In genomic region chr1:92749024-92749634, GRCh38 we compare ENCODE assay signal across 8 cellular contexts. TPM values are rescaled to one million over a fixed set of nuclear protein-coding genes. Genes with fewer than 3 reads are reported as not detected.
DNase-seq lines count a peak whose midpoint lies in the region; ATAC-seq, FAIRE-seq and TF ChIP-seq lines count a peak whose summit lies in the region.

No MANE protein-coding gene starts in this region.

- intact Hi-C loops in mammary epithelial cell (cut with micrococcal nuclease) = loop anchor here (1.0 kb wide), 2 partner anchors 35 to 69 kb away; no protein-coding TSS in a partner anchor

- H3K9ac ChIP-seq in mammary epithelial cell (ENCODE audit: insufficient read depth, low read length) = no peak overlapping the region

- peak; percentile 69 for TF ChIP-seq CTCF in LNCaP clone FGC (IDR thresholded peaks at IDR 0.05; ENCODE audit: control insufficient read depth, extremely low read depth, insufficient read depth)
- TF ChIP-seq CTCF in RWPE1 (conservative IDR thresholded peaks at IDR 0.05; ENCODE audit: low read depth) = peak; percentile 56
- TF ChIP-seq CTCF in mammary epithelial cell (conservative IDR thresholded peaks at IDR 0.05 in 1 of 2, IDR thresholded peaks at IDR 0.05 in 1 of 2; ENCODE audit: extremely low read depth in 1 of 2, insufficient read depth in 1 of 2, low read depth in 1 of 2, low read length in 2 of 2) = peak; percentile 80 to 91

- DNase-seq in COLO668 (lab: John Stamatoyannopoulos, UW; ENCODE audit: unreplicated experiment) = peak; percentile 37
- DNase-seq in GM19239 (ENCODE audit: insufficient read length, low spot score) = peak; percentile 39
- peak; percentile 58 for DNase-seq in LNCaP clone FGC (ENCODE audit: low read depth)
- DNase-seq in RWPE1 (ENCODE audit: low spot score) = peak; percentile 38
- DNase-seq in mammary epithelial cell = peak; percentile 54
- peak; percentile 46 for DNase-seq in kidney glomerular epithelial cell (lab: John Stamatoyannopoulos, UW)
- DNase-seq in stimulated activated naive CD8-positive, alpha-beta T cell treated with anti-CD3 and anti-CD28 coated beads, Interleukin-15, amount 100 ng/mL, for 72 hours = peak; percentile 17 to 38
- no peak for DNase-seq in KG1 (lab: John Stamatoyannopoulos, UW)

- H3K9me3 ChIP-seq in mammary epithelial cell (replicated peaks; ENCODE audit: insufficient read depth, low read length) = no peaks in the 10 kb centered on the region

- dilution Hi-C loops in mammary epithelial cell (cut with HindIII; ENCODE audit: low sequenced_read_pairs) = loop anchor here (5.0 kb wide), 1 partner anchor 68 kb away; no protein-coding TSS in a partner anchor

- no peaks in the 10 kb centered on the region for H3K9me3 Mint-ChIP-seq in stimulated activated naive CD8-positive, alpha-beta T cell treated with anti-CD3 and anti-CD28 coated beads, Interleukin-15, amount 100 ng/mL, for 72 hours

- in situ Hi-C loops in mammary epithelial cell (cut with MboI; ENCODE audit: low sequenced_read_pairs in 2 of 2) = no loop called here

- no peak overlapping the region for H3K27ac Mint-ChIP-seq in stimulated activated naive CD8-positive, alpha-beta T cell treated with anti-CD3 and anti-CD28 coated beads, Interleukin-15, amount 100 ng/mL, for 72 hours

- no peaks in the 10 kb centered on the region for H3K36me3 ChIP-seq in mammary epithelial cell (ENCODE audit: insufficient read depth, low read length)

- WGBS in mammary epithelial cell (ENCODE audit: low coverage, missing lambda C conversion rate) = no CpG with 5 or more reads among the region's 1 CpG

- H3K4me3 ChIP-seq in LNCaP clone FGC (ENCODE audit: low read depth, low read length) (no peak overlapping the region), mammary epithelial cell (replicated peaks in 1 of 3; ENCODE audit: insufficient read depth in 1 of 3, low read depth in 2 of 3, low read length in 3 of 3) (no peak overlapping the region)

- POLR2A ChIA-PET in RWPE1 (lab: Yijun Ruan, JAX; ENCODE audit: low non-redundant PET) = no interaction called here

- H3K27me3 Mint-ChIP-seq in stimulated activated naive CD8-positive, alpha-beta T cell treated with anti-CD3 and anti-CD28 coated beads, Interleukin-15, amount 100 ng/mL, for 72 hours = no peaks in the 10 kb centered on the region

- H3K4me1 Mint-ChIP-seq in stimulated activated naive CD8-positive, alpha-beta T cell treated with anti-CD3 and anti-CD28 coated beads, Interleukin-15, amount 100 ng/mL, for 72 hours = no peaks in the 10 kb centered on the region

- H4K20me1 ChIP-seq in mammary epithelial cell (ENCODE audit: insufficient read depth, low read length) = no peaks in the 10 kb centered on the region

- H3K4me1 ChIP-seq in mammary epithelial cell (ENCODE audit: insufficient read depth, low read length) = peaks cover 18% of the 10 kb centered on the region

- peak; percentile 71 for FAIRE-seq in GM19239 (lab: Jason Lieb, UNC)

- CTCF ChIA-PET in RWPE1 (lab: Yijun Ruan, JAX) (interaction anchor here (0.5 to 1.1 kb wide), 11 partner anchors 9 to 187 kb away, joined by 3 to 6 read pairs (median 4); no protein-coding TSS in a partner anchor), mammary epithelial cell (lab: Charles Lee; ENCODE audit: low non-redundant PET) (interaction anchor here (0.6 to 2.5 kb wide), 10 partner anchors 9 to 653 kb away, joined by 3 to 40 read pairs (median 6); partner anchors contain the start of gene EVI5)

- H3K27ac ChIP-seq in RWPE1 (no peak overlapping the region), mammary epithelial cell (ENCODE audit: insufficient read depth, low read depth, low read length) (no peak overlapping the region)

- no TSS peak for BruUV-seq in mammary epithelial cell (replicated peaks; lab: Mats Ljungman, UMichigan)

- ATAC-seq in stimulated activated naive CD8-positive, alpha-beta T cell treated with anti-CD3 and anti-CD28 coated beads, Interleukin-15, amount 100 ng/mL, for 72 hours = peak; percentile 67

- no peak overlapping the region for H3K4me3 Mint-ChIP-seq in stimulated activated naive CD8-positive, alpha-beta T cell treated with anti-CD3 and anti-CD28 coated beads, Interleukin-15, amount 100 ng/mL, for 72 hours

- peaks cover 84% of the 10 kb centered on the region for H3K79me2 ChIP-seq in mammary epithelial cell (ENCODE audit: insufficient read depth, low read length)

- no peak overlapping the region for H3K4me2 ChIP-seq in mammary epithelial cell (ENCODE audit: insufficient read depth, low read depth, low read length)

- H2AFZ ChIP-seq in mammary epithelial cell (ENCODE audit: low read depth, low read length) = no peak overlapping the region

- H3K27me3 ChIP-seq in mammary epithelial cell (ENCODE audit: insufficient read depth, low read length) = no peaks in the 10 kb centered on the region

RNA-seq across cellular contexts. Expression of gene EVI5, which starts 35.8 kb away (rescaled TPM):
- total RNA-seq in mammary epithelial cell = 10 to 100 TPM; 30.3 to 43.3 TPM
- 14.2 TPM for polyA plus RNA-seq in mammary epithelial cell
- polyA minus RNA-seq in mammary epithelial cell = 21.6 TPM
